ENCODE assay signal across 34 cellular contexts in the genomic region with DNA sequence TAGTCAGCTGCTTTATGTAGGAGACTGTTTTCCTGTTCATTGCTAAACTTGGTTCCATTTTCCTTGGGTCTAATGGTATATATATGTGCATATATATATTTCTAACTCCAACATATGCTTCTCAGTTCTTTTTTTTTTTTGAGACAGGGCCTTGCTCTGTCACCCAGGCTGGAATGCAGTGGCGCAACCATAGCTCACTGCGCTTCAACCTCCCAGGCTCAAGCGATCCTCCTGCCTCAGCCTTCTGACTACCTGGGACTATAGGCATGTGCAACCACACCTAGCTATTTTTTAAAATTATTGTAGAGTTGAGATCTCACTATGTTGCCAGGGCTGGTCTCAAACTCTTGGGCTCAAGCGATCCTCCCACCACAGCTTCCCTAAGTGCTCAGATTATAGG. TPM values are rescaled to one million over a fixed set of nuclear protein-coding genes. Genes with fewer than 3 reads are reported as not detected.
A peak's percentile ranks its signal among the peaks of the same experiment; 100 is the strongest.
DNase-seq lines count a peak whose midpoint lies in the region; ATAC-seq, FAIRE-seq and TF ChIP-seq lines count a peak whose summit lies in the region.
"Had no signal": no experiment of that assay in that cellular context is flagged by ENCODE, and none has a peak within 500 bp of the region (broad histone marks: within the 10 kb centered on the region; RNA-seq: fewer than 3 reads in every experiment).

No MANE protein-coding gene starts in this region.

- CTCF ChIA-PET in HepG2 (lab: Yijun Ruan, JAX; ENCODE audit: low intra/inter-chr PET ratio, low total read pairs): no interaction called here
- CTCF ChIA-PET in PC-9 (lab: Charles Lee): interaction anchor here (0.6 kb wide), 1 partner anchor 290 kb away, joined by 5 read pairs; no protein-coding TSS in a partner anchor

- no peak for TF ChIP-seq EP300 in HepG2 (IDR thresholded peaks at IDR 0.05; ENCODE audit: low read depth in 2 of 2, low read length in 2 of 2)
- no peak for TF ChIP-seq EP300 in HepG2 (CRISPR knock-in tag; IDR thresholded peaks at IDR 0.05; ENCODE audit: borderline replicate concordance)

- intact Hi-C loops in HepG2 (cut with micrococcal nuclease; ENCODE audit: unreplicated experiment) (no loop called here), right lobe of liver (cut with DNase I) (no loop called here), PC-9 (cut with micrococcal nuclease; ENCODE audit: unreplicated experiment) (no loop called here)

- no peak overlapping the region for H2AK5ac ChIP-seq in trophoblast cell (ENCODE audit: low read length)

- H3K14ac ChIP-seq in trophoblast cell (ENCODE audit: low read length): no peak overlapping the region

- H3K27me3 ChIP-seq in HepG2 (ENCODE audit: control insufficient read depth in 1 of 2, insufficient read depth in 2 of 2, low read length in 2 of 2) (no peaks in the 10 kb centered on the region), right lobe of liver (no peaks in the 10 kb centered on the region), PC-9 (ENCODE audit: insufficient read depth, low read depth) (no peaks in the 10 kb centered on the region), trophoblast cell (ENCODE audit: insufficient read depth, low read length) (no peaks in the 10 kb centered on the region)
- H3K27me3 ChIP-seq: BE2C; BLaER1; BLaER1 treated with 17β-estradiol and CSF1 and Interleukin-3, amounts not matched to agents 10 nM and 100 nM had no signal

- in situ Hi-C loops in HepG2 (cut with HindIII; ENCODE audit: extremely low pct_ligation_motif_present, low pct_unique_long_range_greater_than_20kb): no loop called here

- H3K18ac ChIP-seq in trophoblast cell (ENCODE audit: low read length): no peak overlapping the region

- ATAC-seq in HepG2: no peak
- no peak for ATAC-seq in right lobe of liver
- ATAC-seq: A549; CD8-positive, alpha-beta T cell had no signal

- H3K36me3 ChIP-seq in HepG2 (replicated peaks in 1 of 2; ENCODE audit: control insufficient read depth in 1 of 2, insufficient read depth in 2 of 2, low read length in 2 of 2) (no peaks in the 10 kb centered on the region), right lobe of liver (no peaks in the 10 kb centered on the region), PC-9 (ENCODE audit: low read depth) (0 out of 2 replicates have a peak, but pooled peaks cover 3% of the 10 kb centered on the region), trophoblast cell (ENCODE audit: control insufficient read depth in 1 of 2, insufficient read depth in 2 of 2, low read length in 2 of 2) (no peaks in the 10 kb centered on the region)
- H3K36me3 ChIP-seq: BE2C, BLaER1 had no signal

- H2AFZ ChIP-seq in HepG2 (ENCODE audit: low read length) (no peak overlapping the region), PC-9 (no peak overlapping the region), trophoblast cell (ENCODE audit: insufficient read depth, low read length, poor library complexity) (no peak overlapping the region)

- no peak for TF ChIP-seq RAD21 in HepG2 (CRISPR knock-in tag; IDR thresholded peaks at IDR 0.05)

- H3K4me2 ChIP-seq in HepG2 (ENCODE audit: low read depth, low read length): no peak overlapping the region
- no peak overlapping the region for H3K4me2 ChIP-seq in PC-9
- no peak overlapping the region for H3K4me2 ChIP-seq in trophoblast cell (ENCODE audit: low read length)
- H3K4me2 ChIP-seq: A549; BLaER1; BLaER1 treated with 17β-estradiol and CSF1 and Interleukin-3, amounts not matched to agents 10 nM and 100 nM had no signal

- H2BK12ac ChIP-seq in trophoblast cell (ENCODE audit: low read length): no peak overlapping the region

- peaks cover 6% of the 10 kb centered on the region for H3K79me1 ChIP-seq in trophoblast cell (ENCODE audit: low read length)

- H3K27ac ChIP-seq in HepG2 (ENCODE audit: extremely low read length, insufficient read depth, low read length) (no peak overlapping the region), right lobe of liver (no peak overlapping the region), PC-9 (no peak overlapping the region), trophoblast cell (ENCODE audit: low read depth, low read length) (no peak overlapping the region)
- H3K27ac ChIP-seq: 22Rv1; A549; BLaER1; BLaER1 treated with 17β-estradiol and CSF1 and Interleukin-3, amounts not matched to agents 10 nM and 100 nM; C4-2B had no signal

- FAIRE-seq in HepG2 (lab: Jason Lieb, UNC): no peak
- FAIRE-seq: A204.1, A549, D721Med had no signal

- DNase-seq in HepG2 (ENCODE audit: low spot score) (no peak), right lobe of liver (no peak), PC-9 (peak; percentile 10 to 40), trophoblast cell (peak; percentile 66 to 82), SW480 (ENCODE audit: low spot score) (no peak)
- DNase-seq in stimulated activated CD4-positive, alpha-beta T cell treated with anti-CD3 and anti-CD28 coated beads, Interleukin-4, amount 100 ng/mL, for 1 hour: no peak
- DNase-seq: 8988T; ACHN; AML-193; BE2C; C1 segment of cervical spinal cord; Calu3; CD4-positive, alpha-beta memory T cell; CD4-positive, alpha-beta T cell; CD4-positive, CD25-positive, alpha-beta regulatory T cell; CD8-positive, alpha-beta memory T cell; CD8-positive, alpha-beta T cell; COR-L47; DMS 273 treated with DMSO at 0.1 percent for 48 hours; DMS153; DMS53; DMS79; DMS79 treated with DMSO at 0.1 percent for 48 hours; DND-41; EL had no signal

- 0 out of 2 replicates have a peak, but pooled peaks cover 3% of the 10 kb centered on the region for H3F3A ChIP-seq in PC-9 (ENCODE audit: insufficient read depth, low read depth)

- no peak for TF ChIP-seq POLR2A in HepG2 (IDR thresholded peaks at IDR 0.05; ENCODE audit: insufficient read depth in 1 of 2, low read depth in 2 of 2, low read length in 2 of 2)
- TF ChIP-seq POLR2A in right lobe of liver (IDR thresholded peaks at IDR 0.05): no peak

- H3K9me3 ChIP-seq in HepG2 (ENCODE audit: low read length): peaks cover 9% of the 10 kb centered on the region; the same call in 1 of the 2 replicates
- peaks cover 0 to 3% (median 0%) of the 10 kb centered on the region in 4 donors for H3K9me3 ChIP-seq in right lobe of liver
- H3K9me3 ChIP-seq in PC-9 (ENCODE audit: insufficient read depth, low read depth): peaks cover 14% of the 10 kb centered on the region; the same call in 1 of the 2 replicates
- H3K9me3 ChIP-seq in trophoblast cell (ENCODE audit: insufficient read depth, low read depth, low read length): no peaks in the 10 kb centered on the region
- H3K9me3 ChIP-seq: BE2C, Caco-2 had no signal

- no peak overlapping the region for H3K4me3 ChIP-seq in HepG2 (replicated peaks in 1 of 3; ENCODE audit: insufficient read depth in 1 of 3, low read depth in 2 of 3, low read length in 3 of 3)
- no peak overlapping the region for H3K4me3 ChIP-seq in right lobe of liver
- H3K4me3 ChIP-seq in PC-9: no peak overlapping the region
- no peak overlapping the region for H3K4me3 ChIP-seq in trophoblast cell (ENCODE audit: low read depth, low read length)
- H3K4me3 ChIP-seq: A549; BLaER1; BLaER1 treated with 17β-estradiol and CSF1 and Interleukin-3, amounts not matched to agents 10 nM and 100 nM had no signal

- no peak overlapping the region for H2BK5ac ChIP-seq in trophoblast cell (ENCODE audit: low read depth, low read length, poor library complexity)

- BruUV-seq in HepG2 (replicated peaks; lab: Mats Ljungman, UMichigan) (no TSS peak), PC-9 (replicated peaks; lab: Mats Ljungman, UMichigan) (no TSS peak)

- H2BK120ac ChIP-seq in trophoblast cell (ENCODE audit: insufficient read depth, low read length, poor library complexity): no peak overlapping the region

- H3K23ac ChIP-seq in trophoblast cell (ENCODE audit: low read length): no peak overlapping the region

- no peak overlapping the region for H3K4ac ChIP-seq in trophoblast cell (ENCODE audit: low read depth, low read length)

- H4K20me1 ChIP-seq in HepG2 (ENCODE audit: insufficient read depth, low read length): no peaks in the 10 kb centered on the region
- no peaks in the 10 kb centered on the region for H4K20me1 ChIP-seq in PC-9 (ENCODE audit: insufficient read depth)
- H4K20me1 ChIP-seq: BLaER1; BLaER1 treated with 17β-estradiol and CSF1 and Interleukin-3, amounts not matched to agents 10 nM and 100 nM had no signal

- H4K91ac ChIP-seq in trophoblast cell (ENCODE audit: low read depth, low read length): no peak overlapping the region

- no peak overlapping the region for H4K8ac ChIP-seq in trophoblast cell (ENCODE audit: low read depth, low read length)

- POLR2A ChIA-PET in HepG2 (lab: Yijun Ruan, JAX): no interaction called here
- POLR2A ChIA-PET in PC-9 (lab: Charles Lee; ENCODE audit: unreplicated experiment): no interaction called here

- no peak for TF ChIP-seq CTCF in HepG2 (CRISPR knock-in tag; IDR thresholded peaks at IDR 0.05)
- no peak for TF ChIP-seq CTCF in right lobe of liver (IDR thresholded peaks at IDR 0.05)
- TF ChIP-seq CTCF in PC-9 (conservative IDR thresholded peaks at IDR 0.05): no peak

- H3K4me1 ChIP-seq in HepG2 (ENCODE audit: insufficient read depth, low read length) (peaks cover 30% of the 10 kb centered on the region), right lobe of liver (no peaks in the 10 kb centered on the region), PC-9 (replicated peaks; ENCODE audit: insufficient read depth) (peaks cover 9% of the 10 kb centered on the region), trophoblast cell (ENCODE audit: control insufficient read depth in 1 of 2, insufficient read depth in 2 of 2, low read length in 2 of 2) (peaks cover 5 to 7% of the 10 kb centered on the region in 2 experiments)
- H3K4me1 ChIP-seq: A549, BLaER1 had no signal

- H3K9me2 ChIP-seq in PC-9 (ENCODE audit: insufficient read depth): no peaks in the 10 kb centered on the region

- H3K79me2 ChIP-seq in HepG2 (ENCODE audit: insufficient read depth, low read length) (no peaks in the 10 kb centered on the region), PC-9 (ENCODE audit: low read depth) (no peaks in the 10 kb centered on the region), trophoblast cell (ENCODE audit: control insufficient read depth, insufficient read depth, low read length, poor library complexity) (no peaks in the 10 kb centered on the region)

- 91% methylated on average over 4 of the region's 4 CpGs for WGBS in HepG2 (ENCODE audit: low lambda C conversion rate)
- whole genome bisulfite sequencing in right lobe of liver (ENCODE audit: insufficient coverage, low coverage, low lambda C conversion rate, missing lambda C conversion rate): 96% methylated on average over 4 of the region's 4 CpGs
- WGBS in trophoblast cell (ENCODE audit: extremely low coverage, insufficient coverage, insufficient read length): no CpG with 5 or more reads among the region's 4 CpGs

- no peak overlapping the region for H3K9ac ChIP-seq in HepG2 (ENCODE audit: insufficient read depth, low read depth, low read length)
- H3K9ac ChIP-seq in trophoblast cell (ENCODE audit: low read length): no peak overlapping the region
- H3K9ac ChIP-seq: BLaER1; BLaER1 treated with 17β-estradiol and CSF1 and Interleukin-3, amounts not matched to agents 10 nM and 100 nM had no signal

- no peak overlapping the region for H4K12ac ChIP-seq in trophoblast cell (ENCODE audit: low read depth, low read length)

RNA-seq across cellular contexts. Expression of gene STPG4, which starts 22.1 kb away (rescaled TPM):
- total RNA-seq in HepG2 (2016; rRNA removed; fragmentation: Illumina TruSeq; extraction: Trizol) (0.15 TPM in 2 replicates), right lobe of liver (not detected), PC-9 (2021) (6.5 and 8.7 TPM in 2 replicates)
- total RNA-seq in HepG2 (2016; cell fraction: cytosol; rRNA removed; fragmentation: Illumina TruSeq; extraction: Trizol; ENCODE audit: low read depth): 0.53 and 1.1 TPM in 2 replicates
- total RNA-seq in HepG2 (2016; cell fraction: insoluble cytoplasmic fraction; rRNA removed; fragmentation: Illumina TruSeq; extraction: Trizol): 0.28 TPM in 1 of 2 replicates, not detected in the other
- total RNA-seq in HepG2 (2016; cell fraction: membrane; rRNA removed; fragmentation: Illumina TruSeq; extraction: Trizol): 0.34 and 0.71 TPM in 2 replicates
- 0.41 and 0.75 TPM in 2 replicates for total RNA-seq in HepG2 (2016; cell fraction: nucleus; rRNA removed; fragmentation: Illumina TruSeq; extraction: Trizol)
- 0.11 and 0.20 TPM in 2 replicates for polyA plus RNA-seq in HepG2 (2011; rRNA removed)
- polyA plus RNA-seq in HepG2 (2011; cell fraction: cytosol; rRNA removed): not detected in 2 replicates
- 0.19 and 0.80 TPM in 2 replicates for polyA plus RNA-seq in HepG2 (2011; cell fraction: nucleus; rRNA removed)
- 0.17 and 0.27 TPM in 2 replicates for polyA plus RNA-seq in HepG2 (2012)
- polyA plus RNA-seq in HepG2 (2016; cell fraction: cytosol; fragmentation: Illumina TruSeq; extraction: Trizol; ENCODE audit: low read depth): not detected in 2 replicates
- not detected in 2 replicates for polyA plus RNA-seq in HepG2 (2016; cell fraction: insoluble cytoplasmic fraction; fragmentation: Illumina TruSeq; extraction: Trizol; ENCODE audit: low read depth)
- polyA plus RNA-seq in HepG2 (2016; cell fraction: membrane; fragmentation: Illumina TruSeq; extraction: Trizol; ENCODE audit: low read depth): not detected in 2 replicates
- not detected in 2 replicates for polyA plus RNA-seq in HepG2 (2016; cell fraction: nucleus; fragmentation: Illumina TruSeq; extraction: Trizol; ENCODE audit: insufficient read depth, low read depth)
- polyA minus RNA-seq in HepG2 (2011; rRNA and poly(A)+ RNA removed; ENCODE audit: low replicate concordance): 0.23 and 0.32 TPM in 2 replicates
- polyA minus RNA-seq in HepG2 (2011; cell fraction: cytosol; rRNA and poly(A)+ RNA removed): not detected in 2 replicates
- 1.5 and 2.6 TPM in 2 replicates for polyA minus RNA-seq in HepG2 (2011; cell fraction: nucleus; rRNA and poly(A)+ RNA removed)
- 0.15 TPM in 1 of 2 replicates, not detected in the other for polyA plus RNA-seq in trophoblast cell (2013)
- total RNA-seq: CD4-positive, alpha-beta T cell; CD8-positive, alpha-beta memory T cell; Daoy had no signal
- polyA plus RNA-seq: CD4-positive, alpha-beta memory T cell; CD4-positive, CD25-positive, alpha-beta regulatory T cell; CD8-positive, alpha-beta memory T cell had no signal

RNA-seq across cellular contexts. Expression of gene CALM2, which starts 43.3 kb away (rescaled TPM):
- 1,135 and 1,941 TPM in 2 replicates for total RNA-seq in HepG2 (2016; rRNA removed; fragmentation: Illumina TruSeq; extraction: Trizol)
- total RNA-seq in HepG2 (2016; cell fraction: cytosol; rRNA removed; fragmentation: Illumina TruSeq; extraction: Trizol; ENCODE audit: low read depth): 204 and 218 TPM in 2 replicates
- 1,133 and 2,031 TPM in 2 replicates for total RNA-seq in HepG2 (2016; cell fraction: insoluble cytoplasmic fraction; rRNA removed; fragmentation: Illumina TruSeq; extraction: Trizol)
- total RNA-seq in HepG2 (2016; cell fraction: membrane; rRNA removed; fragmentation: Illumina TruSeq; extraction: Trizol): 342 and 376 TPM in 2 replicates
- 391 and 398 TPM in 2 replicates for total RNA-seq in HepG2 (2016; cell fraction: nucleus; rRNA removed; fragmentation: Illumina TruSeq; extraction: Trizol)
- polyA plus RNA-seq in HepG2 (2011; rRNA removed): 199 and 375 TPM in 2 replicates
- polyA plus RNA-seq in HepG2 (2011; cell fraction: cytosol; rRNA removed): 180 and 322 TPM in 2 replicates
- polyA plus RNA-seq in HepG2 (2011; cell fraction: nucleus; rRNA removed): 56.5 and 80.7 TPM in 2 replicates
- polyA plus RNA-seq in HepG2 (2012): 523 and 688 TPM in 2 replicates
- 147 and 158 TPM in 2 replicates for polyA plus RNA-seq in HepG2 (2016; cell fraction: cytosol; fragmentation: Illumina TruSeq; extraction: Trizol; ENCODE audit: low read depth)
- polyA plus RNA-seq in HepG2 (2016; cell fraction: insoluble cytoplasmic fraction; fragmentation: Illumina TruSeq; extraction: Trizol; ENCODE audit: low read depth): 1,845 and 2,024 TPM in 2 replicates
- polyA plus RNA-seq in HepG2 (2016; cell fraction: membrane; fragmentation: Illumina TruSeq; extraction: Trizol; ENCODE audit: low read depth): 291 and 300 TPM in 2 replicates
- 648 and 664 TPM in 2 replicates for polyA plus RNA-seq in HepG2 (2016; cell fraction: nucleus; fragmentation: Illumina TruSeq; extraction: Trizol; ENCODE audit: insufficient read depth, low read depth)
- 41.7 and 64.0 TPM in 2 replicates for polyA minus RNA-seq in HepG2 (2011; rRNA and poly(A)+ RNA removed; ENCODE audit: low replicate concordance)
- polyA minus RNA-seq in HepG2 (2011; cell fraction: cytosol; rRNA and poly(A)+ RNA removed): 133 and 146 TPM in 2 replicates
- 169 and 178 TPM in 2 replicates for polyA minus RNA-seq in HepG2 (2011; cell fraction: nucleus; rRNA and poly(A)+ RNA removed)
- total RNA-seq in right lobe of liver: 100 to 1,000 TPM; 130 to 301 (median 227) TPM
- total RNA-seq in PC-9 (2021): 726 and 781 TPM in 2 replicates
- polyA plus RNA-seq in trophoblast cell (2013): 455 and 462 TPM in 2 replicates

Comparison
In these comparisons a context has a peak if more than half of its experiments do, and no peak if none do; other contexts are left out.
1. DNase-seq: peak in PC-9 (2 of 2) and trophoblast cell (2 of 2); none in HepG2 (single experiment), right lobe of liver (0 of 3), stimulated activated CD4-positive, alpha-beta T cell treated with anti-CD3 and anti-CD28 coated beads, Interleukin-4, amount 100 ng/mL, for 1 hour (single experiment) and SW480 (single experiment).